Comparison of ENCODE assay signal across 8 cellular contexts in genomic region chr11:74171630-74172465, GRCh38. TPM values are rescaled to one million over a fixed set of nuclear protein-coding genes. Genes with fewer than 3 reads are reported as not detected.
A peak's percentile ranks its signal among the peaks of the same experiment; 100 is the strongest.
DNase-seq lines count a peak whose midpoint lies in the region; ATAC-seq and TF ChIP-seq lines count a peak whose summit lies in the region.

No MANE protein-coding gene starts in this region.

- H3K9me3 ChIP-seq in HUES6 (ENCODE audit: control insufficient read depth, insufficient read depth, low read depth, low read length) (no peaks in the 10 kb centered on the region), breast epithelium (no peaks in the 10 kb centered on the region), lung (ENCODE audit: control insufficient read depth in 2 of 2, insufficient read depth in 1 of 2, low read length in 1 of 2) (no peaks in the 10 kb centered on the region)

- H3K4me3 ChIP-seq in HUES6 (ENCODE audit: low read depth, low read length) (peak overlapping the region; percentile 94), breast epithelium (peak overlapping the region; percentile 79 to 89 (median 86)), lung (peak overlapping the region; percentile 85)

- 13 to 18% methylated on average over 10 of the region's 10 CpGs for WGBS in lung, 2 donors

- peak; percentile 22 for DNase-seq in A172 (ENCODE audit: low spot score)
- no peak for DNase-seq in breast epithelium (ENCODE audit: low spot score in 2 of 2)
- no peak for DNase-seq in lung (ENCODE audit: low spot score)
- no peak for DNase-seq in stimulated activated naive CD4-positive, alpha-beta T cell treated with Interleukin-2 at 50 U/mL for 16 hours (lab: John Stamatoyannopoulos, UW)
- no peak for DNase-seq in NCI-H524 (lab: John Stamatoyannopoulos, UW)
- DNase-seq in NCI-H526 treated with DMSO at 0.1 percent for 48 hours (lab: John Stamatoyannopoulos, UW) = no peak
- no peak for DNase-seq in NCI-H226

- H3K4me1 ChIP-seq in HUES6 (ENCODE audit: control insufficient read depth, insufficient read depth, low read length) (peaks cover 15% of the 10 kb centered on the region; the same call in 1 of the 2 replicates), breast epithelium (peaks cover 8 to 19% of the 10 kb centered on the region in 2 donors), lung (ENCODE audit: control insufficient read depth in 2 of 2, insufficient read depth in 2 of 2, low read length in 2 of 2) (peaks cover 3 to 13% of the 10 kb centered on the region in 2 donors)

- intact Hi-C loops in breast epithelium (cut with DNase I; ENCODE audit: low total_unique reads) = no loop called here

- no peak for ATAC-seq in lung (ENCODE audit: insufficient read depth, low FRiP score)

- peaks cover 13% of the 10 kb centered on the region; the same call in 1 of the 2 replicates for H3K36me3 ChIP-seq in HUES6 (ENCODE audit: control insufficient read depth, insufficient read depth, low read length)
- no peaks in the 10 kb centered on the region for H3K36me3 ChIP-seq in breast epithelium
- H3K36me3 ChIP-seq in lung (ENCODE audit: control insufficient read depth in 2 of 2, insufficient read depth in 2 of 2, low read length in 2 of 2) = no peaks in the 10 kb centered on the region

- no peak for TF ChIP-seq CTCF in breast epithelium (IDR thresholded peaks at IDR 0.05)
- TF ChIP-seq CTCF in lung (IDR thresholded peaks at IDR 0.05; ENCODE audit: control extremely low read depth, extremely low read depth) = no peak

- H3K27me3 ChIP-seq in HUES6 (ENCODE audit: control insufficient read depth, insufficient read depth, low read length) (no peaks in the 10 kb centered on the region), breast epithelium (no peaks in the 10 kb centered on the region), lung (ENCODE audit: control insufficient read depth, insufficient read depth) (no peaks in the 10 kb centered on the region)

- peak overlapping the region; percentile 79 for H3K9ac ChIP-seq in HUES6 (ENCODE audit: low read length)

- no peak for TF ChIP-seq POLR2A in breast epithelium (IDR thresholded peaks at IDR 0.05)

- H3K27ac ChIP-seq in HUES6 (ENCODE audit: low read depth, low read length) (no peak overlapping the region), breast epithelium (peak overlapping the region; percentile 95), lung (ENCODE audit: low read depth in 1 of 2, low read length in 1 of 2) (peak overlapping the region; percentile 81 to 96)

RNA-seq across cellular contexts. Expression of gene PPME1, which starts 0.8 kb away (rescaled TPM):
- 219 and 294 TPM in 2 replicates for total RNA-seq in A172 (2014; rRNA removed; shearing (Covaris generic))
- total RNA-seq in breast epithelium (10 to 100 TPM; 16.8 to 27.7 (median 25.2) TPM), lung (10 to 100 TPM; 34.6 to 37.7 TPM)
- 10 to 100 TPM; 22.4 to 24.9 TPM for polyA plus RNA-seq in lung

RNA-seq across cellular contexts. Expression of gene C2CD3, which starts 1.0 kb away (rescaled TPM):
- 49.2 and 54.2 TPM in 2 replicates for total RNA-seq in A172 (2014; rRNA removed; shearing (Covaris generic))
- total RNA-seq in breast epithelium (10 to 100 TPM; 17.4 to 44.5 (median 37.4) TPM), lung (10 to 100 TPM; 27.8 to 31.3 TPM)
- 10 to 100 TPM; 10.2 to 13.7 TPM for polyA plus RNA-seq in lung
